Comparison of ENCODE assay signal across 13 cellular contexts in the genomic region with DNA sequence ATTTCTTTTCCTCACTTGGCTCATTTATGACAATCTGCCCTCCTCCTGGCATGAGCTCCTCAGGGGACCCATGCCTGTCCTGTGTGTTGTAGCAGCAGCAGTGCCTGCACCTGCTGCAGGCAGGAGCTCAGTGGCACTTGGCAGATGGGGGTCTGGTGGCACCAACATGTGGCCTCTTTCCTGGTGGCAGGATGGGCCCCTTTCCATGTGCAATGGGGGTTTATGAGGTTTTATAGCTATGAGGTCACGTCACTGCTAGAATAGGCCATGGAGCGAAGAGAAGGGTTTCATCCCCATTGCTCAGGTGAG. TPM values are rescaled to one million over a fixed set of nuclear protein-coding genes. Genes with fewer than 3 reads are reported as not detected.
DNase-seq lines count a peak whose midpoint lies in the region; ATAC-seq, FAIRE-seq and TF ChIP-seq lines count a peak whose summit lies in the region.
"Had no signal": no experiment of that assay in that cellular context is flagged by ENCODE, and none has a peak within 500 bp of the region (broad histone marks: within the 10 kb centered on the region; RNA-seq: fewer than 3 reads in every experiment).

No MANE protein-coding gene starts in this region.

- no peaks in the 10 kb centered on the region for H3K27me3 Mint-ChIP-seq in CD8-positive, alpha-beta T cell (ENCODE audit: low read depth)
- H3K27me3 Mint-ChIP-seq in activated CD4-positive, alpha-beta memory T cell treated with anti-CD3 and anti-CD28 coated beads for 36 hours = no peaks in the 10 kb centered on the region
- no peaks in the 10 kb centered on the region for H3K27me3 Mint-ChIP-seq in memory B cell
- H3K27me3 Mint-ChIP-seq in MCF 10A (ENCODE audit: insufficient read depth, unreplicated experiment) = no peaks in the 10 kb centered on the region

- H2AFZ ChIP-seq in hepatocyte = no peak overlapping the region

- peak overlapping the region; percentile 86 for H3K4me3 Mint-ChIP-seq in CD8-positive, alpha-beta T cell
- peak overlapping the region; percentile 94 for H3K4me3 Mint-ChIP-seq in activated CD4-positive, alpha-beta memory T cell treated with anti-CD3 and anti-CD28 coated beads for 36 hours
- peak overlapping the region; percentile 98 for H3K4me3 Mint-ChIP-seq in memory B cell
- H3K4me3 Mint-ChIP-seq in MCF 10A (ENCODE audit: unreplicated experiment) = no peak overlapping the region

- H3K27me3 ChIP-seq in BLaER1 (no peaks in the 10 kb centered on the region), hepatocyte (no peaks in the 10 kb centered on the region)
- no peaks in the 10 kb centered on the region for H3K27me3 ChIP-seq in CD8-positive, alpha-beta T cell (ENCODE audit: insufficient read depth, low read length)
- H3K27me3 ChIP-seq: vagina had no signal

- no peaks in the 10 kb centered on the region for H3K9me2 ChIP-seq in hepatocyte (replicated peaks; ENCODE audit: insufficient read depth)

- H3K36me3 ChIP-seq in BLaER1 (no peaks in the 10 kb centered on the region), hepatocyte (replicated peaks; ENCODE audit: insufficient read depth, low read depth) (no peaks in the 10 kb centered on the region)
- peaks cover 5% of the 10 kb centered on the region for H3K36me3 ChIP-seq in CD8-positive, alpha-beta T cell (ENCODE audit: insufficient read depth, low read length)
- H3K36me3 ChIP-seq: vagina had no signal

- H3K4me2 ChIP-seq in BLaER1 = peak overlapping the region; percentile 99
- H3K4me2 ChIP-seq in hepatocyte = no peak overlapping the region

- no peak for TF ChIP-seq CTCF in CD8-positive, alpha-beta T cell (IDR thresholded peaks at IDR 0.05)
- TF ChIP-seq CTCF in hepatocyte (IDR thresholded peaks at IDR 0.05; ENCODE audit: poor library complexity) (no peak), MCF 10A (IDR thresholded peaks at IDR 0.05; ENCODE audit: unreplicated experiment) (no peak)

- peaks cover 95% of the 10 kb centered on the region for H3K4me1 Mint-ChIP-seq in CD8-positive, alpha-beta T cell (ENCODE audit: low read depth)
- peaks cover 89% of the 10 kb centered on the region for H3K4me1 Mint-ChIP-seq in activated CD4-positive, alpha-beta memory T cell treated with anti-CD3 and anti-CD28 coated beads for 36 hours (ENCODE audit: low read depth)
- H3K4me1 Mint-ChIP-seq in memory B cell = peaks cover 55% of the 10 kb centered on the region
- no peaks in the 10 kb centered on the region for H3K4me1 Mint-ChIP-seq in MCF 10A (ENCODE audit: insufficient read depth, unreplicated experiment)

- CTCF ChIA-PET in CD8-positive, alpha-beta T cell (lab: Charles Lee) = interaction anchor here (0.9 to 16.4 kb wide), 10 partner anchors 10 to 392 kb away, joined by 3 to 155 read pairs (median 7); a partner anchor contains a TSS
- CTCF ChIA-PET in activated CD4-positive, alpha-beta memory T cell treated with anti-CD3 and anti-CD28 coated beads for 36 hours (lab: Charles Lee) = interaction anchor here (0.7 to 4.6 kb wide), 10 partner anchors 8 to 533 kb away, joined by 3 to 41 read pairs (median 8); a partner anchor contains a TSS
- CTCF ChIA-PET in MCF 10A (lab: Yijun Ruan, JAX) = interaction anchor here (0.6 to 1.3 kb wide), 6 partner anchors 10 to 548 kb away, joined by 3 to 5 read pairs (median 3); no protein-coding TSS in a partner anchor

- no peak overlapping the region for H3K9ac ChIP-seq in BLaER1

- no peak for ATAC-seq in CD8-positive, alpha-beta T cell
- ATAC-seq in memory B cell (ENCODE audit: low read depth) = no peak

- intact Hi-C loops in CD8-positive, alpha-beta T cell (cut with DNase I, micrococcal nuclease) = loop anchor here in 1 of 2 experiments (2.0 kb wide), 1 partner anchor 117 kb away; no protein-coding TSS in a partner anchor
- intact Hi-C loops in activated CD4-positive, alpha-beta memory T cell treated with anti-CD3 and anti-CD28 coated beads for 36 hours (cut with micrococcal nuclease) = no loop called here
- intact Hi-C loops in MCF 10A (cut with micrococcal nuclease) = no loop called here

- 92% methylated on average over 2 of the region's 2 CpGs for WGBS in hepatocyte (ENCODE audit: low lambda C conversion rate, missing lambda C conversion rate)

- peak overlapping the region; percentile 98 for H3K27ac Mint-ChIP-seq in CD8-positive, alpha-beta T cell
- peak overlapping the region; percentile 99 for H3K27ac Mint-ChIP-seq in activated CD4-positive, alpha-beta memory T cell treated with anti-CD3 and anti-CD28 coated beads for 36 hours
- H3K27ac Mint-ChIP-seq in memory B cell = peak overlapping the region; percentile 96
- H3K27ac Mint-ChIP-seq in MCF 10A (ENCODE audit: low read depth, unreplicated experiment) = no peak overlapping the region

- POLR2A ChIA-PET in CD8-positive, alpha-beta T cell (lab: Charles Lee) = interaction anchor here (0.6 to 3.7 kb wide), 16 partner anchors 8 to 468 kb away, joined by 3 to 14 read pairs (median 4); a partner anchor contains a TSS
- POLR2A ChIA-PET in activated CD4-positive, alpha-beta memory T cell treated with anti-CD3 and anti-CD28 coated beads for 36 hours (lab: Charles Lee) = interaction anchor here (1.2 to 6.1 kb wide), 4 partner anchors 8 to 65 kb away, joined by 3 to 83 read pairs (median 7); a partner anchor contains a TSS
- POLR2A ChIA-PET in MCF 10A (lab: Yijun Ruan, JAX) = no interaction called here

- H4K20me1 ChIP-seq in BLaER1 (peaks cover 29% of the 10 kb centered on the region), hepatocyte (ENCODE audit: insufficient read depth, poor library complexity, severe bottlenecking) (no peaks in the 10 kb centered on the region)

- no peaks in the 10 kb centered on the region for H3K9me3 Mint-ChIP-seq in CD8-positive, alpha-beta T cell
- peaks cover 6% of the 10 kb centered on the region for H3K9me3 Mint-ChIP-seq in activated CD4-positive, alpha-beta memory T cell treated with anti-CD3 and anti-CD28 coated beads for 36 hours
- H3K9me3 Mint-ChIP-seq in memory B cell (peaks cover 1% of the 10 kb centered on the region), MCF 10A (ENCODE audit: unreplicated experiment) (no peaks in the 10 kb centered on the region)

- DNase-seq in CD8-positive, alpha-beta T cell = no peak
- DNase-seq in activated CD4-positive, alpha-beta memory T cell treated with anti-CD3 and anti-CD28 coated beads for 36 hours = no peak
- DNase-seq in memory B cell (ENCODE audit: low spot score in 2 of 2) (no peak), hepatocyte (ENCODE audit: low spot score) (no peak), dermis blood vessel endothelial cell (no peak), MCF 10A (ENCODE audit: unreplicated experiment) (no peak), GM12892 (ENCODE audit: insufficient read length) (no peak)
- DNase-seq: EL, glutamatergic neuron, NCI-H1417 treated with DMSO at 0.1 percent for 48 hours, NCI-H345 had no signal

- H3K27ac ChIP-seq in BLaER1 = 0 out of 2 replicates have a peak overlapping the region, but pooled peaks have one; percentile 33
- peak overlapping the region; percentile 81 for H3K27ac ChIP-seq in CD8-positive, alpha-beta T cell (ENCODE audit: low read depth, low read length)
- no peak overlapping the region for H3K27ac ChIP-seq in hepatocyte

- no peaks in the 10 kb centered on the region for H3K79me2 ChIP-seq in hepatocyte

- BruUV-seq in MCF 10A (replicated peaks; lab: Mats Ljungman, UMichigan) = no TSS peak

- FAIRE-seq in GM12892 (lab: Jason Lieb, UNC) = no peak

- peaks cover 92% of the 10 kb centered on the region for H3K4me1 ChIP-seq in BLaER1
- H3K4me1 ChIP-seq in CD8-positive, alpha-beta T cell (ENCODE audit: insufficient read depth, low read length) = peaks cover 97% of the 10 kb centered on the region
- H3K4me1 ChIP-seq in hepatocyte (ENCODE audit: insufficient read depth) = no peaks in the 10 kb centered on the region

- H3K4me3 ChIP-seq in BLaER1 = no peak overlapping the region
- H3K4me3 ChIP-seq in CD8-positive, alpha-beta T cell (ENCODE audit: low read depth, low read length) = peak overlapping the region; percentile 80
- no peak overlapping the region for H3K4me3 ChIP-seq in hepatocyte

- peaks cover 42% of the 10 kb centered on the region for H3K36me3 Mint-ChIP-seq in CD8-positive, alpha-beta T cell
- peaks cover 23% of the 10 kb centered on the region for H3K36me3 Mint-ChIP-seq in activated CD4-positive, alpha-beta memory T cell treated with anti-CD3 and anti-CD28 coated beads for 36 hours
- peaks cover 1% of the 10 kb centered on the region for H3K36me3 Mint-ChIP-seq in memory B cell
- no peaks in the 10 kb centered on the region for H3K36me3 Mint-ChIP-seq in MCF 10A (ENCODE audit: insufficient read depth, unreplicated experiment)

- H3K9me3 ChIP-seq in BLaER1 (no peaks in the 10 kb centered on the region), hepatocyte (ENCODE audit: low read depth) (no peaks in the 10 kb centered on the region)
- no peaks in the 10 kb centered on the region for H3K9me3 ChIP-seq in CD8-positive, alpha-beta T cell (ENCODE audit: low read length)
- H3K9me3 ChIP-seq: vagina had no signal

- TF ChIP-seq POLR2A in GM12892 (IDR thresholded peaks at IDR 0.05; ENCODE audit: low read depth, low read length) = no peak

RNA-seq across cellular contexts. Expression of a gene that starts 7.0 kb away (rescaled TPM):
- 100 to 1,000 TPM; 117 to 126 TPM for total RNA-seq in CD8-positive, alpha-beta T cell
- total RNA-seq in activated CD4-positive, alpha-beta memory T cell treated with anti-CD3 and anti-CD28 coated beads for 36 hours = 100 to 1,000 TPM in 1 of 2 experiments, 10 to 100 TPM in 1; 100.0 to 107 TPM
- total RNA-seq in hepatocyte = 3.9 and 6.9 TPM in 2 replicates
- 3.3 and 4.4 TPM in 2 replicates for polyA plus RNA-seq in hepatocyte
- 4.4 and 5.1 TPM in 2 replicates for total RNA-seq in dermis blood vessel endothelial cell
- total RNA-seq in MCF 10A (2022) = 32.9 and 61.5 TPM in 2 replicates
- polyA plus RNA-seq in GM12892 (2012; ENCODE audit: missing spikeins) = 21.9 TPM
